31 cellular contexts compared by ENCODE assay signal in the genomic region with DNA sequence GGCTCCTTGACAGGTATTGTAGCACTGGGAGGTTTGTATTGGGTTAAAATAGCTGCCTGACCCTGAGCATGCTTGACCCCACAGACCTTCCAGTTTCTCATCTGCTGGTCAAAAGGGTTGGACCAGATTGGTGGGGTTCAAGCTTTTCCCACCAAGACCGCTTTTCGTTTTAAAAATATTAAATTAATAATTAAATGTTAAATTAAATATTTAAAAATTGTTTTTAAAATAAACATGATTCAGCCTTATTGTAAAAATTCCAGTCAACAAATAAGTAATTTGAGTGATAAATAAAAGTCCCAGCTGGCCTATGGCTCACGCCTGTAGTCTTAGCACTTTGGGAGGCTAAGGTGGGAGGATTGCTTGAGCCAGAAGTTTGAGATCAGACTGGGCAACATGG.
"Had no signal": no experiment of that assay in that cellular context is flagged by ENCODE, and none has a peak within 500 bp of the region (broad histone marks: within the 10 kb centered on the region; RNA-seq: fewer than 3 reads in every experiment).

No MANE protein-coding gene starts in this region.

- H3K4me3 ChIP-seq: adrenal gland, body of pancreas, breast epithelium, MG63, SJCRH30 had no signal

- H3K27ac ChIP-seq: body of pancreas, SJCRH30 had no signal

- ATAC-seq: activated CD4-positive, alpha-beta T cell treated with anti-CD3 and anti-CD28 coated beads for 36 hours; activated CD4-positive, CD25-positive, alpha-beta regulatory T cell treated with anti-CD3 and anti-CD28 coated beads, Interleukin-2, amount 50 U/mL, for 24 hours; body of pancreas; Panc1 had no signal

- DNase-seq: activated CD4-positive, alpha-beta memory T cell treated with anti-CD3 and anti-CD28 coated beads for 36 hours; activated CD4-positive, alpha-beta T cell treated with anti-CD3 and anti-CD28 coated beads for 36 hours; activated CD4-positive, alpha-beta T cell treated with anti-CD3 and anti-CD28 coated beads, Interleukin-2, amount 10 ng/mL, durations not matched to agents 7 days and 5 days; activated CD8-positive, alpha-beta memory T cell treated with anti-CD3 and anti-CD28 coated beads, Interleukin-2, amount 50 U/mL, for 4 hours; activated effector memory CD4-positive, alpha-beta T cell treated with anti-CD3 and anti-CD28 coated beads, Interleukin-2, amount 50 U/mL, for 16 hours; activated naive CD4-positive, alpha-beta T cell; activated naive CD4-positive, alpha-beta T cell treated with anti-CD3 and anti-CD28 coated beads, Interleukin-2, amount 50 U/mL, for 16 hours; activated naive CD8-positive, alpha-beta T cell treated with anti-CD3 and anti-CD28 coated beads, Interleukin-2, amount 10 ng/mL, durations not matched to agents 7 days and 5 days; activated T-cell treated with anti-CD3 and anti-CD28 coated beads for 4 hours; activated T-cell treated with anti-CD3 and anti-CD28 coated beads, Interleukin-2, amount 50 U/mL, for 48 hours; adrenal gland; body of pancreas; Kasumi-1; KBM-7; MG63; NCI-H1048; NCI-H1105 treated with DMSO at 0.1 percent for 48 hours; NCI-H1436; NCI-H1694; NCI-H1930; NCI-H2081 treated with DMSO at 0.1 percent for 48 hours; NCI-H345; NCI-H524 treated with DMSO at 0.1 percent for 48 hours; SHP77; SJCRH30; SK-N-SH had no signal

- H3K9me3 ChIP-seq: adrenal gland, body of pancreas, breast epithelium, MG63, SJCRH30, SK-N-SH had no signal

- H3K9me3 Mint-ChIP-seq: activated CD4-positive, alpha-beta memory T cell treated with anti-CD3 and anti-CD28 coated beads for 36 hours; activated CD4-positive, alpha-beta T cell treated with anti-CD3 and anti-CD28 coated beads, Interleukin-2, amount 10 ng/mL, durations not matched to agents 7 days and 5 days; activated naive CD8-positive, alpha-beta T cell treated with anti-CD3 and anti-CD28 coated beads, Interleukin-2, amount 10 ng/mL, durations not matched to agents 7 days and 5 days; T-helper 1 cell treated with Interleukin-12 subunit alpha and Interleukin-12 subunit beta and Interleukin-4 antibody, amounts not matched to agents 30 μg/mL and 1 μg/mL, for 36 hours; T-helper 2 cell treated with Interferon-gamma antibody and Interleukin-4, amounts not matched to agents 5 μg/mL and 100 μg/mL, for 36 hours had no signal

- H3K4me3 Mint-ChIP-seq: activated CD4-positive, alpha-beta memory T cell treated with anti-CD3 and anti-CD28 coated beads for 36 hours; activated CD4-positive, alpha-beta T cell treated with anti-CD3 and anti-CD28 coated beads for 36 hours; activated CD4-positive, alpha-beta T cell treated with anti-CD3 and anti-CD28 coated beads, Interleukin-2, amount 10 ng/mL, durations not matched to agents 7 days and 5 days; activated naive CD8-positive, alpha-beta T cell treated with anti-CD3 and anti-CD28 coated beads, Interleukin-2, amount 10 ng/mL, durations not matched to agents 7 days and 5 days; T-helper 1 cell treated with Interleukin-12 subunit alpha and Interleukin-12 subunit beta and Interleukin-4 antibody, amounts not matched to agents 30 μg/mL and 1 μg/mL, for 36 hours; T-helper 2 cell treated with Interferon-gamma antibody and Interleukin-4, amounts not matched to agents 5 μg/mL and 100 μg/mL, for 36 hours had no signal

- H3K4me2 ChIP-seq: SK-N-SH had no signal

- H3K27me3 ChIP-seq: adrenal gland, body of pancreas, breast epithelium, MG63, SJCRH30 had no signal

- H3K9ac ChIP-seq: SK-N-SH had no signal

- H3K27me3 Mint-ChIP-seq: activated CD4-positive, alpha-beta memory T cell treated with anti-CD3 and anti-CD28 coated beads for 36 hours; activated CD4-positive, alpha-beta T cell treated with anti-CD3 and anti-CD28 coated beads for 36 hours; activated CD4-positive, alpha-beta T cell treated with anti-CD3 and anti-CD28 coated beads, Interleukin-2, amount 10 ng/mL, durations not matched to agents 7 days and 5 days; activated naive CD8-positive, alpha-beta T cell treated with anti-CD3 and anti-CD28 coated beads, Interleukin-2, amount 10 ng/mL, durations not matched to agents 7 days and 5 days had no signal

- H3K27ac Mint-ChIP-seq: activated CD4-positive, alpha-beta memory T cell treated with anti-CD3 and anti-CD28 coated beads for 36 hours; activated CD4-positive, alpha-beta T cell treated with anti-CD3 and anti-CD28 coated beads for 36 hours; activated naive CD8-positive, alpha-beta T cell treated with anti-CD3 and anti-CD28 coated beads, Interleukin-2, amount 10 ng/mL, durations not matched to agents 7 days and 5 days had no signal

- H3K36me3 ChIP-seq: breast epithelium had no signal
